33 cellular contexts compared by ENCODE assay signal in the genomic region with DNA sequence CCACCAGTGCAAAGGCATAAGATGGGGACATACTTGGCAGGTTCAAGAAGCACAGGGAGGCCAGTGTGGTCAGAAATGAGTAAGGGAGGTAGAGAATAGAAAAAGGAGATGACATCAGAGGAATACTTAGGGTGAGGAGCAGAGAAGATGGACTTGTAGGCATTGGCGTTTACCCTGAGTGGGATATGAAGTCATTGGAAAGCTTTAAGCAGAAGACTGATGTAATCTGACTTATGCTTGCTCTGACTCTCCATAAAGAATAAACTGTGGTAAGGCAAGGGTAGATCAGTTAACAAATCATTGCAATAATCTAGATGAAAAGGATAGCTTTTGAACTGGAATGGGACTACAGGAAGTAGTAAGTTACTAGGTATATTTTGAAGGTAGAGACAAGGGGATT.
"Had no signal": no experiment of that assay in that cellular context is flagged by ENCODE, and none has a peak within 500 bp of the region (broad histone marks: within the 10 kb centered on the region; RNA-seq: fewer than 3 reads in every experiment).

No MANE protein-coding gene starts in this region.

- H3K27me3 ChIP-seq: brain microvascular endothelial cell had no signal

- H3K36me3 Mint-ChIP-seq: activated CD8-positive, alpha-beta memory T cell treated with anti-CD3 and anti-CD28 coated beads, Interleukin-2, amount 10 ng/mL, durations not matched to agents 7 days and 5 days; activated naive CD8-positive, alpha-beta T cell treated with anti-CD3 and anti-CD28 coated beads for 36 hours had no signal

- H3K4me1 Mint-ChIP-seq: activated CD4-positive, alpha-beta memory T cell treated with anti-CD3 and anti-CD28 coated beads, Interleukin-2, amount 10 ng/mL, durations not matched to agents 7 days and 5 days; activated CD8-positive, alpha-beta memory T cell treated with anti-CD3 and anti-CD28 coated beads, Interleukin-2, amount 10 ng/mL, durations not matched to agents 7 days and 5 days; activated naive CD8-positive, alpha-beta T cell treated with anti-CD3 and anti-CD28 coated beads for 36 hours; activated T-helper 17 cell treated with anti-CD3 and anti-CD28 coated beads, Interleukin-2, amount 50 U/mL, for 72 hours had no signal

- H3K27me3 Mint-ChIP-seq: activated CD4-positive, alpha-beta memory T cell treated with anti-CD3 and anti-CD28 coated beads, Interleukin-2, amount 10 ng/mL, durations not matched to agents 7 days and 5 days; activated CD8-positive, alpha-beta memory T cell treated with anti-CD3 and anti-CD28 coated beads, Interleukin-2, amount 10 ng/mL, durations not matched to agents 7 days and 5 days; activated naive CD8-positive, alpha-beta T cell treated with anti-CD3 and anti-CD28 coated beads for 36 hours; activated T-helper 17 cell treated with anti-CD3 and anti-CD28 coated beads, Interleukin-2, amount 50 U/mL, for 72 hours had no signal

- H3K36me3 ChIP-seq: brain microvascular endothelial cell, WERI-Rb-1 had no signal

- DNase-seq: activated CD4-positive, alpha-beta memory T cell treated with anti-CD3 and anti-CD28 coated beads, Interleukin-2, amount 10 ng/mL, durations not matched to agents 7 days and 5 days; activated CD4-positive, alpha-beta T cell treated with anti-CD3 and anti-CD28 coated beads for 1 hour; activated CD4-positive, alpha-beta T cell treated with anti-CD3 and anti-CD28 coated beads for 48 hours; activated CD4-positive, CD25-positive, alpha-beta regulatory T cell; activated CD8-positive, alpha-beta memory T cell treated with anti-CD3 and anti-CD28 coated beads for 24 hours; activated CD8-positive, alpha-beta memory T cell treated with anti-CD3 and anti-CD28 coated beads, Interleukin-2, amount 10 ng/mL, durations not matched to agents 7 days and 5 days; activated CD8-positive, alpha-beta memory T cell treated with anti-CD3 and anti-CD28 coated beads, Interleukin-2, amount 50 U/mL, for 48 hours; activated effector memory CD4-positive, alpha-beta T cell treated with anti-CD3 and anti-CD28 coated beads, Interleukin-2, amount 50 U/mL, for 16 hours; activated naive CD4-positive, alpha-beta T cell; activated naive CD4-positive, alpha-beta T cell treated with anti-CD3 and anti-CD28 coated beads, Interleukin-2, amount 50 U/mL, for 16 hours; activated naive CD8-positive, alpha-beta T cell treated with anti-CD3 and anti-CD28 coated beads for 36 hours; activated T-cell treated with anti-CD3 and anti-CD28 coated beads, Interleukin-2, amount 50 U/mL, for 48 hours; amniotic stem cell; aorta; brain microvascular endothelial cell; central memory CD4-positive, alpha-beta T cell; Karpas-422; NCI-H1105 treated with DMSO at 0.1 percent for 48 hours; NCI-H1436; NCI-H1694; NCI-H1930; NCI-H2081 treated with DMSO at 0.1 percent for 48 hours; NCI-H345; NCI-H524 treated with DMSO at 0.1 percent for 48 hours; PC-3; SW 1271; T-helper 1 cell; T-helper 2 cell; T-helper 9 cell; WERI-Rb-1 had no signal

- H3K4me3 Mint-ChIP-seq: activated CD4-positive, alpha-beta memory T cell treated with anti-CD3 and anti-CD28 coated beads, Interleukin-2, amount 10 ng/mL, durations not matched to agents 7 days and 5 days; activated CD8-positive, alpha-beta memory T cell treated with anti-CD3 and anti-CD28 coated beads, Interleukin-2, amount 10 ng/mL, durations not matched to agents 7 days and 5 days; activated naive CD8-positive, alpha-beta T cell treated with anti-CD3 and anti-CD28 coated beads for 36 hours; activated T-helper 17 cell treated with anti-CD3 and anti-CD28 coated beads, Interleukin-2, amount 50 U/mL, for 72 hours had no signal

- H3K27ac Mint-ChIP-seq: activated CD4-positive, alpha-beta memory T cell treated with anti-CD3 and anti-CD28 coated beads, Interleukin-2, amount 10 ng/mL, durations not matched to agents 7 days and 5 days; activated CD8-positive, alpha-beta memory T cell treated with anti-CD3 and anti-CD28 coated beads, Interleukin-2, amount 10 ng/mL, durations not matched to agents 7 days and 5 days; activated naive CD8-positive, alpha-beta T cell treated with anti-CD3 and anti-CD28 coated beads for 36 hours; activated T-helper 17 cell treated with anti-CD3 and anti-CD28 coated beads, Interleukin-2, amount 50 U/mL, for 72 hours had no signal

- H3K9me3 Mint-ChIP-seq: activated CD4-positive, alpha-beta memory T cell treated with anti-CD3 and anti-CD28 coated beads, Interleukin-2, amount 10 ng/mL, durations not matched to agents 7 days and 5 days; activated naive CD8-positive, alpha-beta T cell treated with anti-CD3 and anti-CD28 coated beads for 36 hours; activated T-helper 17 cell treated with anti-CD3 and anti-CD28 coated beads, Interleukin-2, amount 50 U/mL, for 72 hours had no signal

- ATAC-seq: activated CD8-positive, alpha-beta memory T cell treated with anti-CD3 and anti-CD28 coated beads, Interleukin-2, amount 10 ng/mL, durations not matched to agents 7 days and 5 days; activated T-helper 17 cell treated with anti-CD3 and anti-CD28 coated beads, Interleukin-2, amount 50 U/mL, for 72 hours; Right ventricle myocardium inferior had no signal

- H3K27ac ChIP-seq: brain microvascular endothelial cell, RWPE1, WERI-Rb-1 had no signal
